Comparison of ENCODE assay signal across 8 cellular contexts in genomic region chr3:142976621-142977398, GRCh38. TPM values are rescaled to one million over a fixed set of nuclear protein-coding genes. Genes with fewer than 3 reads are reported as not detected.
A peak's percentile ranks its signal among the peaks of the same experiment; 100 is the strongest.
DNase-seq lines count a peak whose midpoint lies in the region; ATAC-seq, FAIRE-seq and TF ChIP-seq lines count a peak whose summit lies in the region.

No MANE protein-coding gene starts in this region.

- peaks cover 14 to 47% of the 10 kb centered on the region in 2 donors for H3K27me3 Mint-ChIP-seq in effector memory CD8-positive, alpha-beta T cell
- no peaks in the 10 kb centered on the region for H3K27me3 Mint-ChIP-seq in glutamatergic neuron (ENCODE audit: unreplicated experiment)

- H3K4me1 Mint-ChIP-seq in effector memory CD8-positive, alpha-beta T cell (ENCODE audit: low read depth in 2 of 2): no peaks in the 10 kb centered on the region
- peaks cover 12% of the 10 kb centered on the region for H3K4me1 Mint-ChIP-seq in glutamatergic neuron (ENCODE audit: low read depth, unreplicated experiment)

- no peaks in the 10 kb centered on the region for H3K36me3 Mint-ChIP-seq in effector memory CD8-positive, alpha-beta T cell (ENCODE audit: insufficient read depth)
- H3K36me3 Mint-ChIP-seq in glutamatergic neuron (ENCODE audit: unreplicated experiment): peaks cover 4% of the 10 kb centered on the region

- H3K27me3 ChIP-seq in heart left ventricle (no peaks in the 10 kb centered on the region), small intestine (ENCODE audit: control insufficient read depth in 2 of 2, insufficient read depth in 2 of 2, low read length in 2 of 2) (no peaks in the 10 kb centered on the region)

- TF ChIP-seq POLR2A in heart left ventricle (IDR thresholded peaks at IDR 0.05): no peak

- H3K27ac ChIP-seq in heart left ventricle (peak overlapping the region in 10 of 12 donors; percentile 13 to 84 (median 58)), small intestine (ENCODE audit: low read depth in 1 of 2, low read length in 1 of 2) (no peak overlapping the region)

- ATAC-seq in heart left ventricle (peak; percentile 70 to 90 (median 88)), HG02852 (IDR thresholded peaks at IDR 0.05; ENCODE audit: unreplicated experiment) (no peak)
- no peak for ATAC-seq in effector memory CD8-positive, alpha-beta T cell (replicated peaks)

- H3K36me3 ChIP-seq in heart left ventricle: no peaks in the 10 kb centered on the region
- no peaks in the 10 kb centered on the region for H3K36me3 ChIP-seq in small intestine (ENCODE audit: control insufficient read depth in 2 of 2, insufficient read depth in 2 of 2, low read length in 2 of 2)

- DNase-seq in HCEC 1CT (peak; percentile 92), SW480 (ENCODE audit: low spot score) (peak; percentile 37), heart left ventricle (peak; percentile 84 to 94 (median 87)), small intestine (peak; percentile 37), DMS153 treated with DMSO at 0.1 percent for 48 hours (lab: John Stamatoyannopoulos, UW; ENCODE audit: unreplicated experiment) (no peak), glutamatergic neuron (no peak)
- no peak for DNase-seq in effector memory CD8-positive, alpha-beta T cell

- intact Hi-C loops in heart left ventricle (cut with DNase I): loop anchor here in 1 of 10 donors (10.0 kb wide), 1 partner anchor 122 kb away; no protein-coding TSS in a partner anchor

- H3K4me1 ChIP-seq in heart left ventricle (peaks cover 0 to 43% (median 17%) of the 10 kb centered on the region in 12 donors), small intestine (ENCODE audit: control insufficient read depth in 2 of 2, insufficient read depth in 1 of 2, low read depth in 1 of 2, low read length in 1 of 2) (no peaks in the 10 kb centered on the region)

- H3K9me3 ChIP-seq in heart left ventricle (no peaks in the 10 kb centered on the region), small intestine (ENCODE audit: control insufficient read depth, low read depth) (no peaks in the 10 kb centered on the region)

- TF ChIP-seq CTCF in heart left ventricle (IDR thresholded peaks at IDR 0.05) (no peak), glutamatergic neuron (IDR thresholded peaks at IDR 0.05; ENCODE audit: partially characterized antibody, unreplicated experiment) (no peak)

- 39 to 49% (median 43%) methylated on average over 8 of the region's 8 CpGs for WGBS in heart left ventricle, 4 donors
- WGBS in small intestine, 3 donors: 56 to 63% (median 63%) methylated on average over 8 of the region's 8 CpGs

- H3K4me3 ChIP-seq in heart left ventricle (no peak overlapping the region), small intestine (ENCODE audit: low read depth in 1 of 2, low read length in 2 of 2) (no peak overlapping the region)

- H3K4me3 Mint-ChIP-seq in effector memory CD8-positive, alpha-beta T cell: no peak overlapping the region
- H3K4me3 Mint-ChIP-seq in glutamatergic neuron (ENCODE audit: unreplicated experiment): no peak overlapping the region

- no peak for FAIRE-seq in small intestine (lab: Jason Lieb, UNC)

- H3K27ac Mint-ChIP-seq in effector memory CD8-positive, alpha-beta T cell: no peak overlapping the region
- H3K27ac Mint-ChIP-seq in glutamatergic neuron (ENCODE audit: unreplicated experiment): no peak overlapping the region

- H3K9me3 Mint-ChIP-seq in effector memory CD8-positive, alpha-beta T cell: no peaks in the 10 kb centered on the region
- peaks cover under 1% of the 10 kb centered on the region for H3K9me3 Mint-ChIP-seq in glutamatergic neuron (ENCODE audit: unreplicated experiment)

RNA-seq across cellular contexts. Expression of gene PAQR9, which starts 13.3 kb away (rescaled TPM):
- total RNA-seq in heart left ventricle: 10 to 100 TPM; 11.0 to 20.5 (median 14.7) TPM
- polyA plus RNA-seq in heart left ventricle: 1 to 10 TPM; 5.0 to 7.8 TPM
- not detected for polyA plus RNA-seq in small intestine
- 2.5 TPM for total RNA-seq in glutamatergic neuron (ENCODE audit: unreplicated experiment)

RNA-seq across cellular contexts. Expression of gene U2SURP, which starts 24.6 kb away (rescaled TPM):
- total RNA-seq in heart left ventricle (10 to 100 TPM; 25.8 to 42.0 (median 33.5) TPM), glutamatergic neuron (ENCODE audit: unreplicated experiment) (105 TPM)
- polyA plus RNA-seq in heart left ventricle (10 to 100 TPM; 17.4 to 21.1 TPM), small intestine (10 to 100 TPM; 20.0 to 30.9 (median 27.5) TPM)

Comparison
In these comparisons a context has a peak if more than half of its experiments do, and no peak if none do; other contexts are left out.
1. DNase-seq: peak in HCEC 1CT (single experiment), SW480 (single experiment), heart left ventricle (5 of 5) and small intestine (single experiment); none in DMS153 treated with DMSO at 0.1 percent for 48 hours (single experiment), effector memory CD8-positive, alpha-beta T cell (0 of 3) and glutamatergic neuron (single experiment).
2. ATAC-seq: peak in heart left ventricle (4 of 4); none in effector memory CD8-positive, alpha-beta T cell (single experiment) and HG02852 (single experiment).
3. H3K27ac ChIP-seq: peak in heart left ventricle (10 of 12); none in small intestine (0 of 2).